In the genomic region with DNA sequence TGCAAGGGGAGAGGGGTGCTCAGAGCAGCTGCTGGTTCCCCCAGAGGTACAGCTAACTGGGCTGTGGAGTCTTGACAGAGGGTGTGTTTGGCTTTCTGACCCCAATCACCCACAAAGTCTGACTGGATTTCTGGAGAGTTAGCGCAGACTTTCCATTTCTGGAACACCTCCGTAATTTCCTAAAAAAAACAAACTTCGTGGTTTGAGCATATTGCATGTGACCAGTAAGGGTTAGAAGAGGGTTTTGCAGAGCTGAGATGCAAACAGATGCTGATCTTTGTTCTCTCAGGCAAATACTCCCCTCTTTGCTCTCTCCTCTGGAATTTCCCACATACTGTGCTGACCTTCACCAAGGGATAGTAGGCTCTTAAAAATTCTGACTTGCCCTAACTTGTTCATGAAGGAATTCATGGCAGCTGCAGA, we compare ENCODE assay signal across 16 cellular contexts. TPM values are rescaled to one million over a fixed set of nuclear protein-coding genes. Genes with fewer than 3 reads are reported as not detected.
DNase-seq lines count a peak whose midpoint lies in the region; ATAC-seq and TF ChIP-seq lines count a peak whose summit lies in the region.
"Had no signal": no experiment of that assay in that cellular context is flagged by ENCODE, and none has a peak within 500 bp of the region (broad histone marks: within the 10 kb centered on the region; RNA-seq: fewer than 3 reads in every experiment).

No MANE protein-coding gene starts in this region.

- H3K36me3 ChIP-seq in left lung: no peaks in the 10 kb centered on the region

- H3K27ac ChIP-seq in left lung (no peak overlapping the region), substantia nigra (ENCODE audit: low read depth, low read length, poor library complexity, severe bottlenecking) (no peak overlapping the region)
- H3K27ac ChIP-seq: parathyroid adenoma had no signal

- H3K4me1 ChIP-seq in left lung: no peaks in the 10 kb centered on the region
- H3K4me1 ChIP-seq: parathyroid adenoma had no signal

- peak; percentile 56 for ATAC-seq in left lung
- no peak for ATAC-seq in HG03439 (IDR thresholded peaks at IDR 0.05; ENCODE audit: unreplicated experiment)
- no peak for ATAC-seq in GM19467 (IDR thresholded peaks at IDR 0.05; ENCODE audit: unreplicated experiment)

- H3K4me3 ChIP-seq in AG09309 (ENCODE audit: control insufficient read depth, low read depth, low read length) (no peak overlapping the region), left lung (no peak overlapping the region)
- H3K4me3 ChIP-seq: hepatocyte had no signal

- no peaks in the 10 kb centered on the region for H3K27me3 ChIP-seq in left lung
- H3K27me3 ChIP-seq: hepatocyte had no signal

- intact Hi-C loops in left lung (cut with DNase I): no loop called here

- TF ChIP-seq CTCF in AG09309 (IDR thresholded peaks at IDR 0.05; ENCODE audit: control insufficient read depth, insufficient read depth, low read depth, low read length, missing control alignments) (no peak), left lung (IDR thresholded peaks at IDR 0.05) (no peak)

- DNase-seq in AG09309 (ENCODE audit: low read depth) (peak; percentile 40), M059J (ENCODE audit: low read depth) (peak; percentile 62), dedifferentiated amniotic fluid mesenchymal stem cell (ENCODE audit: extremely low spot score) (peak; percentile 17), left lung (no peak), substantia nigra (lab: John Stamatoyannopoulos, UW) (no peak), COLO668 (lab: John Stamatoyannopoulos, UW; ENCODE audit: unreplicated experiment) (no peak)
- DNase-seq: activated CD4-positive, CD25-positive, alpha-beta regulatory T cell treated with anti-CD3 and anti-CD28 coated beads, Interleukin-2, amount 50 U/mL, for 72 hours; activated T-cell treated with anti-CD3 and anti-CD28 coated beads, Interleukin-2, amount 50 U/mL, for 1 hour; DND-41; endodermal cell had no signal

- no peaks in the 10 kb centered on the region for H3K9me3 ChIP-seq in left lung

RNA-seq across cellular contexts. Expression of a gene that starts 44.5 kb away (rescaled TPM):
- total RNA-seq in M059J (2014; rRNA removed; shearing (Covaris generic)): not detected in 2 replicates
- not detected for total RNA-seq in left lung
- total RNA-seq: B cell, endodermal cell, hepatocyte, ureter had no signal

Comparison
In these comparisons a context has a peak if more than half of its experiments do, and no peak if none do; other contexts are left out.
1. DNase-seq: peak in AG09309 (single experiment), M059J (single experiment) and dedifferentiated amniotic fluid mesenchymal stem cell (single experiment); none in left lung (0 of 2), substantia nigra (0 of 49) and COLO668 (single experiment).